In genomic region chr1:241470361-241470760, GRCh38 we compare ENCODE assay signal across 18 cellular contexts. TPM values are rescaled to one million over a fixed set of nuclear protein-coding genes. Genes with fewer than 3 reads are reported as not detected.
DNase-seq lines count a peak whose midpoint lies in the region; ATAC-seq, FAIRE-seq and TF ChIP-seq lines count a peak whose summit lies in the region.
"Had no signal": no experiment of that assay in that cellular context is flagged by ENCODE, and none has a peak within 500 bp of the region (broad histone marks: within the 10 kb centered on the region; RNA-seq: fewer than 3 reads in every experiment).

No MANE protein-coding gene starts in this region.

- in situ Hi-C loops in KBM-7 (cut with MboI; ENCODE audit: low pct_unique_long_range_greater_than_20kb, low sequenced_read_pairs): no loop called here

- FAIRE-seq in islet of Langerhans (lab: Jason Lieb, UNC): peak; percentile 93
- no peak for FAIRE-seq in pancreas (lab: Jason Lieb, UNC)
- FAIRE-seq: A204.1, G401.6, GM12891 had no signal

- H3K4me1 ChIP-seq in pancreas: no peaks in the 10 kb centered on the region
- H3K4me1 ChIP-seq: BE2C had no signal

- no peak for TF ChIP-seq CTCF in pancreas (IDR thresholded peaks at IDR 0.05)

- no peak overlapping the region for H3K4me3 ChIP-seq in pancreas

- ATAC-seq in left lobe of liver (no peak), pancreas (no peak)

- H3K27me3 ChIP-seq in pancreas: no peaks in the 10 kb centered on the region
- H3K27me3 ChIP-seq: BE2C had no signal

- DNase-seq in HCEC 1CT (peak; percentile 26), NCI-H1694 treated with DMSO at 0.1 percent for 48 hours (lab: John Stamatoyannopoulos, UW) (peak; percentile 80), KBM-7 (no peak), left lobe of liver (ENCODE audit: low spot score) (no peak), NOMO-1 treated with DMSO at 0.1 percent for 48 hours (lab: John Stamatoyannopoulos, UW; ENCODE audit: unreplicated experiment) (no peak), pancreas (no peak)
- DNase-seq: BE2C; CD4-positive, alpha-beta memory T cell; DMS153; DMS79 treated with DMSO at 0.1 percent for 48 hours; EL; GOT3; H9 had no signal

- no peaks in the 10 kb centered on the region for H3K36me3 ChIP-seq in pancreas
- H3K36me3 ChIP-seq: BE2C had no signal

- no peaks in the 10 kb centered on the region for H3K9me3 ChIP-seq in pancreas
- H3K9me3 ChIP-seq: BE2C had no signal

- 60 to 72% methylated on average over 3 of the region's 3 CpGs for WGBS in pancreas, 2 donors

- H3K27ac ChIP-seq in pancreas: no peak overlapping the region
- H3K27ac ChIP-seq: C4-2B had no signal

- intact Hi-C loops in pancreas (cut with DNase I): no loop called here

RNA-seq across cellular contexts. Expression of gene FH, which starts 49.2 kb away (rescaled TPM):
- total RNA-seq in left lobe of liver (120 TPM), pancreas (10 to 100 TPM; 15.1 to 27.0 (median 23.3) TPM)
- 10 to 100 TPM; 20.0 to 33.5 TPM for polyA plus RNA-seq in pancreas

Comparison
In these comparisons a context has a peak if more than half of its experiments do, and no peak if none do; other contexts are left out.
1. DNase-seq: peak in HCEC 1CT (single experiment) and NCI-H1694 treated with DMSO at 0.1 percent for 48 hours (single experiment); none in KBM-7 (single experiment), left lobe of liver (single experiment), NOMO-1 treated with DMSO at 0.1 percent for 48 hours (single experiment) and pancreas (0 of 6).